ENCODE assay signal across 1 cellular context in genomic region chr3:140943781-140944547, GRCh38.
TF ChIP-seq lines count a peak whose summit lies in the region.

No MANE protein-coding gene starts in this region.

TF ChIP-seq in IMR-90, 13 proteins besides CTCF, POLR2A, EP300 and RAD21 (continued from another document):
- TF ChIP-seq RFX5 (IDR thresholded peaks at IDR 0.05; ENCODE audit: low read depth, low read length) (no peak), USF2 (IDR thresholded peaks at IDR 0.05; ENCODE audit: low read depth, low read length) (no peak), CHD1 (IDR thresholded peaks at IDR 0.05; ENCODE audit: low read depth, low read length) (no peak), MXI1 (IDR thresholded peaks at IDR 0.05; ENCODE audit: borderline replicate concordance, low read depth, low read length) (no peak), BHLHE40 (IDR thresholded peaks at IDR 0.05; ENCODE audit: low read depth, low read length) (no peak), FOS (IDR thresholded peaks at IDR 0.05; ENCODE audit: low read depth, low read length) (no peak)
